Comparison of ENCODE assay signal across 19 cellular contexts in genomic region chr3:10281951-10282350, GRCh38. TPM values are rescaled to one million over a fixed set of nuclear protein-coding genes. Genes with fewer than 3 reads are reported as not detected.
DNase-seq lines count a peak whose midpoint lies in the region; ATAC-seq and TF ChIP-seq lines count a peak whose summit lies in the region.
"Had no signal": no experiment of that assay in that cellular context is flagged by ENCODE, and none has a peak within 500 bp of the region (broad histone marks: within the 10 kb centered on the region; RNA-seq: fewer than 3 reads in every experiment).

No MANE protein-coding gene starts in this region.

- DNase-seq in activated naive CD8-positive, alpha-beta T cell treated with anti-CD3 and anti-CD28 coated beads for 36 hours, result no peak
- DNase-seq in activated T-helper 1 cell treated with anti-CD3 and anti-CD28 coated beads, Interleukin-12 subunit alpha, Interleukin-12 subunit beta, Interleukin-2, Interleukin-4 antibody, amounts not matched to agents 30 ng/mL and 10 ng/mL and 1 ng/mL, durations not matched to agents 14 hours and 24 hours and 36 hours (ENCODE audit: low spot score), result no peak
- DNase-seq in fibroblast of the conjunctiva (ENCODE audit: low read depth) (peak; percentile 34), stromal cell of bone marrow (ENCODE audit: low read depth) (peak; percentile 74), gastrocnemius medialis (no peak), prostate gland (ENCODE audit: low spot score) (no peak), SIG-M5 (lab: John Stamatoyannopoulos, UW) (no peak)
- DNase-seq: activated naive CD8-positive, alpha-beta T cell treated with anti-CD3 and anti-CD28 coated beads, Interleukin-2, amount 10 ng/mL, durations not matched to agents 7 days and 5 days; AML-193; cerebellar nuclear complex; DMS 273 treated with DMSO at 0.1 percent for 48 hours; GF-D8; Karpas-422; NCI-H1417; NK-92 treated with Interleukin-12 subunit alpha and Interleukin-12 subunit beta, amount 100 ng/mL, for 24 hours; RPMI8226 had no signal

- in situ Hi-C loops in gastrocnemius medialis (cut with MboI; ENCODE audit: low sequenced_read_pairs in 4 of 4), result no loop called here

- no peak overlapping the region for H3K4me3 Mint-ChIP-seq in activated naive CD8-positive, alpha-beta T cell
- H3K4me3 Mint-ChIP-seq in activated naive CD8-positive, alpha-beta T cell treated with anti-CD3 and anti-CD28 coated beads for 36 hours, result no peak overlapping the region
- peak overlapping the region; percentile 3 for H3K4me3 Mint-ChIP-seq in activated T-helper 1 cell treated with anti-CD3 and anti-CD28 coated beads, Interleukin-12 subunit alpha, Interleukin-12 subunit beta, Interleukin-2, Interleukin-4 antibody, amounts not matched to agents 30 ng/mL and 10 ng/mL and 1 ng/mL, durations not matched to agents 14 hours and 24 hours and 36 hours
- H3K4me3 Mint-ChIP-seq: activated naive CD8-positive, alpha-beta T cell treated with anti-CD3 and anti-CD28 coated beads, Interleukin-2, amount 10 ng/mL, durations not matched to agents 7 days and 5 days had no signal

- H3K27me3 Mint-ChIP-seq in activated naive CD8-positive, alpha-beta T cell, result no peaks in the 10 kb centered on the region
- H3K27me3 Mint-ChIP-seq in activated naive CD8-positive, alpha-beta T cell treated with anti-CD3 and anti-CD28 coated beads for 36 hours, result no peaks in the 10 kb centered on the region
- H3K27me3 Mint-ChIP-seq in activated T-helper 1 cell treated with anti-CD3 and anti-CD28 coated beads, Interleukin-12 subunit alpha, Interleukin-12 subunit beta, Interleukin-2, Interleukin-4 antibody, amounts not matched to agents 30 ng/mL and 10 ng/mL and 1 ng/mL, durations not matched to agents 14 hours and 24 hours and 36 hours (ENCODE audit: insufficient read depth), result no peaks in the 10 kb centered on the region
- H3K27me3 Mint-ChIP-seq: activated naive CD8-positive, alpha-beta T cell treated with anti-CD3 and anti-CD28 coated beads, Interleukin-2, amount 10 ng/mL, durations not matched to agents 7 days and 5 days had no signal

- H3K27me3 ChIP-seq in gastrocnemius medialis (no peaks in the 10 kb centered on the region), prostate gland (replicated peaks; ENCODE audit: insufficient read depth) (no peaks in the 10 kb centered on the region)
- H3K27me3 ChIP-seq: gastroesophageal sphincter had no signal

- H3K36me3 ChIP-seq in gastrocnemius medialis (peaks cover 0 to 78% of the 10 kb centered on the region in 2 donors), prostate gland (peaks cover 3 to 22% of the 10 kb centered on the region in 2 donors)

- H3K4me3 ChIP-seq in gastrocnemius medialis (no peak overlapping the region), prostate gland (no peak overlapping the region)
- H3K4me3 ChIP-seq: gastroesophageal sphincter had no signal

- H3K36me3 Mint-ChIP-seq in activated naive CD8-positive, alpha-beta T cell, result no peaks in the 10 kb centered on the region
- H3K36me3 Mint-ChIP-seq in activated naive CD8-positive, alpha-beta T cell treated with anti-CD3 and anti-CD28 coated beads for 36 hours, result peaks cover 12% of the 10 kb centered on the region
- peaks cover 61% of the 10 kb centered on the region for H3K36me3 Mint-ChIP-seq in activated T-helper 1 cell treated with anti-CD3 and anti-CD28 coated beads, Interleukin-12 subunit alpha, Interleukin-12 subunit beta, Interleukin-2, Interleukin-4 antibody, amounts not matched to agents 30 ng/mL and 10 ng/mL and 1 ng/mL, durations not matched to agents 14 hours and 24 hours and 36 hours (ENCODE audit: low read depth)

- H3K27ac ChIP-seq in gastrocnemius medialis (no peak overlapping the region), prostate gland (no peak overlapping the region)
- H3K27ac ChIP-seq: gastroesophageal sphincter had no signal

- TF ChIP-seq POLR2A in gastrocnemius medialis (IDR thresholded peaks at IDR 0.05) (no peak), prostate gland (IDR thresholded peaks at IDR 0.05) (no peak)

- H3K4me1 Mint-ChIP-seq in activated naive CD8-positive, alpha-beta T cell (ENCODE audit: low read depth), result peaks cover 36% of the 10 kb centered on the region
- H3K4me1 Mint-ChIP-seq in activated naive CD8-positive, alpha-beta T cell treated with anti-CD3 and anti-CD28 coated beads for 36 hours, result peaks cover 39% of the 10 kb centered on the region
- peaks cover 71% of the 10 kb centered on the region for H3K4me1 Mint-ChIP-seq in activated T-helper 1 cell treated with anti-CD3 and anti-CD28 coated beads, Interleukin-12 subunit alpha, Interleukin-12 subunit beta, Interleukin-2, Interleukin-4 antibody, amounts not matched to agents 30 ng/mL and 10 ng/mL and 1 ng/mL, durations not matched to agents 14 hours and 24 hours and 36 hours (ENCODE audit: low read depth)

- H3K9me3 ChIP-seq in gastrocnemius medialis, result no peaks in the 10 kb centered on the region
- no peaks in the 10 kb centered on the region for H3K9me3 ChIP-seq in prostate gland
- H3K9me3 ChIP-seq: gastroesophageal sphincter had no signal

- intact Hi-C loops in activated T-helper 1 cell treated with anti-CD3 and anti-CD28 coated beads, Interleukin-12 subunit alpha, Interleukin-12 subunit beta, Interleukin-2, Interleukin-4 antibody, amounts not matched to agents 30 ng/mL and 10 ng/mL and 1 ng/mL, durations not matched to agents 14 hours and 24 hours and 36 hours (cut with micrococcal nuclease), result no loop called here
- intact Hi-C loops in gastrocnemius medialis (cut with DNase I; ENCODE audit: low total_unique reads) (no loop called here), prostate gland (cut with DNase I) (no loop called here)

- H3K4me1 ChIP-seq in gastrocnemius medialis, result no peaks in the 10 kb centered on the region
- no peaks in the 10 kb centered on the region for H3K4me1 ChIP-seq in prostate gland (replicated peaks)
- H3K4me1 ChIP-seq: gastroesophageal sphincter had no signal

- WGBS in prostate gland, result 73% methylated on average over 5 of the region's 5 CpGs

- H3K27ac Mint-ChIP-seq in activated naive CD8-positive, alpha-beta T cell, result peak overlapping the region; percentile 50
- no peak overlapping the region for H3K27ac Mint-ChIP-seq in activated naive CD8-positive, alpha-beta T cell treated with anti-CD3 and anti-CD28 coated beads for 36 hours
- H3K27ac Mint-ChIP-seq in activated T-helper 1 cell treated with anti-CD3 and anti-CD28 coated beads, Interleukin-12 subunit alpha, Interleukin-12 subunit beta, Interleukin-2, Interleukin-4 antibody, amounts not matched to agents 30 ng/mL and 10 ng/mL and 1 ng/mL, durations not matched to agents 14 hours and 24 hours and 36 hours, result peak overlapping the region; percentile 10
- H3K27ac Mint-ChIP-seq: activated naive CD8-positive, alpha-beta T cell treated with anti-CD3 and anti-CD28 coated beads, Interleukin-2, amount 10 ng/mL, durations not matched to agents 7 days and 5 days had no signal

- TF ChIP-seq CTCF in gastrocnemius medialis (IDR thresholded peaks at IDR 0.05 in 4 of 5, conservative IDR thresholded peaks at IDR 0.05 in 1 of 5) (no peak), prostate gland (IDR thresholded peaks at IDR 0.05) (no peak)

- ATAC-seq in gastrocnemius medialis, result no peak
- ATAC-seq: gastroesophageal sphincter had no signal

- H3K9me3 Mint-ChIP-seq in activated naive CD8-positive, alpha-beta T cell (ENCODE audit: low read depth), result no peaks in the 10 kb centered on the region
- H3K9me3 Mint-ChIP-seq in activated naive CD8-positive, alpha-beta T cell treated with anti-CD3 and anti-CD28 coated beads for 36 hours, result no peaks in the 10 kb centered on the region
- H3K9me3 Mint-ChIP-seq in activated T-helper 1 cell treated with anti-CD3 and anti-CD28 coated beads, Interleukin-12 subunit alpha, Interleukin-12 subunit beta, Interleukin-2, Interleukin-4 antibody, amounts not matched to agents 30 ng/mL and 10 ng/mL and 1 ng/mL, durations not matched to agents 14 hours and 24 hours and 36 hours, result no peaks in the 10 kb centered on the region
- H3K9me3 Mint-ChIP-seq: activated naive CD8-positive, alpha-beta T cell treated with anti-CD3 and anti-CD28 coated beads, Interleukin-2, amount 10 ng/mL, durations not matched to agents 7 days and 5 days had no signal

RNA-seq across cellular contexts. Expression of gene GHRL, which starts 10.8 kb away (rescaled TPM):
- total RNA-seq in activated naive CD8-positive, alpha-beta T cell treated with anti-CD3 and anti-CD28 coated beads for 36 hours, result under 1 TPM; 0.38 to 0.41 TPM
- 1.8 and 2.4 TPM in 2 replicates for total RNA-seq in activated T-helper 1 cell treated with anti-CD3 and anti-CD28 coated beads, Interleukin-12 subunit alpha, Interleukin-12 subunit beta, Interleukin-2, Interleukin-4 antibody, amounts not matched to agents 30 ng/mL and 10 ng/mL and 1 ng/mL, durations not matched to agents 14 hours and 24 hours and 36 hours
- not detected for total RNA-seq in gastrocnemius medialis
- 1 to 10 TPM in 1 of 2 donors, not detected in 1; 3.0 TPM for total RNA-seq in prostate gland
- total RNA-seq: pulmonary artery endothelial cell had no signal

RNA-seq across cellular contexts. Expression of gene TATDN2, which starts 33.7 kb away (rescaled TPM):
- 10 to 100 TPM; 41.6 to 48.5 TPM for total RNA-seq in activated naive CD8-positive, alpha-beta T cell treated with anti-CD3 and anti-CD28 coated beads for 36 hours
- total RNA-seq in activated T-helper 1 cell treated with anti-CD3 and anti-CD28 coated beads, Interleukin-12 subunit alpha, Interleukin-12 subunit beta, Interleukin-2, Interleukin-4 antibody, amounts not matched to agents 30 ng/mL and 10 ng/mL and 1 ng/mL, durations not matched to agents 14 hours and 24 hours and 36 hours, result 80.4 and 81.5 TPM in 2 replicates
- 10 to 100 TPM; 10.9 to 11.5 (median 10.9) TPM for total RNA-seq in gastrocnemius medialis
- total RNA-seq in prostate gland, result 10 to 100 TPM; 25.4 to 27.1 TPM

RNA-seq across cellular contexts. Expression of gene SEC13, which starts 39.0 kb away (rescaled TPM):
- total RNA-seq in activated naive CD8-positive, alpha-beta T cell treated with anti-CD3 and anti-CD28 coated beads for 36 hours, result 100 to 1,000 TPM in 1 of 2 experiments, 10 to 100 TPM in 1; 99.4 to 103 TPM
- 140 and 142 TPM in 2 replicates for total RNA-seq in activated T-helper 1 cell treated with anti-CD3 and anti-CD28 coated beads, Interleukin-12 subunit alpha, Interleukin-12 subunit beta, Interleukin-2, Interleukin-4 antibody, amounts not matched to agents 30 ng/mL and 10 ng/mL and 1 ng/mL, durations not matched to agents 14 hours and 24 hours and 36 hours
- total RNA-seq in gastrocnemius medialis, result 100 to 1,000 TPM in 3 of 4 donors, 10 to 100 TPM in 1; 96.1 to 119 (median 111) TPM
- total RNA-seq in prostate gland, result 100 to 1,000 TPM; 108 to 117 TPM

Comparison
In these comparisons a context has a peak if more than half of its experiments do, and no peak if none do; other contexts are left out.
1. DNase-seq: peak in fibroblast of the conjunctiva (single experiment) and stromal cell of bone marrow (single experiment); none in activated naive CD8-positive, alpha-beta T cell treated with anti-CD3 and anti-CD28 coated beads for 36 hours (single experiment), activated T-helper 1 cell treated with anti-CD3 and anti-CD28 coated beads, Interleukin-12 subunit alpha, Interleukin-12 subunit beta, Interleukin-2, Interleukin-4 antibody, amounts not matched to agents 30 ng/mL and 10 ng/mL and 1 ng/mL, durations not matched to agents 14 hours and 24 hours and 36 hours (single experiment), gastrocnemius medialis (0 of 2), prostate gland (single experiment) and SIG-M5 (single experiment).